ENCODE assay signal across 20 cellular contexts in the genomic region with DNA sequence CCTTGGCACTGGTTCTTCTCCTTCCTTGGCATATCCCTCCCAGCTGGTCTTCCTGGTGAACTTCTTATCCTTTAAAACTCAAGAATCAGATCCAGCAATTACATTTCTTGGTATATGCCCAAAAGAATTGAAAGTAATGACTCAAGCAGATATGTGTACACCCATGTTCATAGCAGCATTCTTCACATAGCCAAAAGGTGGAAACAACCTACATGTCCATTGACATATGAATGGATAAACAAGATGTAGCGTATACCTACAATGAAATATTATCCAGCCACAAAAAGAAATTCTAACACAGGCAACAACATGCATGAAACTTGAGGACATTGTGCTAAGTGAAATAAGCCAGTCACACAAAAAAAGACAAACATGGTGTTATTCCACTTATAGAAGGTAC.
"Had no signal": no experiment of that assay in that cellular context is flagged by ENCODE, and none has a peak within 500 bp of the region (broad histone marks: within the 10 kb centered on the region; RNA-seq: fewer than 3 reads in every experiment).

No MANE protein-coding gene starts in this region.

- H3K4me3 ChIP-seq: gastrocnemius medialis, left ventricle myocardium inferior, lung, pancreas, upper lobe of right lung, vagina had no signal

- H3K36me3 ChIP-seq: gastrocnemius medialis, left ventricle myocardium inferior, pancreas, upper lobe of right lung, vagina had no signal

- H3K27ac Mint-ChIP-seq: immature natural killer cell, nephron, progenitor cell of endocrine pancreas had no signal

- H3K36me3 Mint-ChIP-seq: immature natural killer cell, naive B cell had no signal

- FAIRE-seq: kidney, pancreas, small intestine had no signal

- H3K27ac ChIP-seq: gastrocnemius medialis, left ventricle myocardium inferior, pancreas, upper lobe of right lung, vagina had no signal

- H3K9me3 Mint-ChIP-seq: naive B cell, nephron had no signal

- H3K27me3 ChIP-seq: gastrocnemius medialis, pancreas, upper lobe of right lung, vagina had no signal

- DNase-seq: effector memory CD4-positive, alpha-beta T cell; gastrocnemius medialis; glutamatergic neuron; immature natural killer cell; kidney; left cardiac atrium; left ventricle myocardium inferior; mesendoderm; naive B cell; occipital lobe; pancreas; right cardiac atrium; small intestine; stimulated activated CD4-positive, alpha-beta T cell treated with anti-CD3 and anti-CD28 coated beads, Interleukin-2, amount 100 ng/mL, for 48 hours; stimulated activated naive CD4-positive, alpha-beta T cell treated with Interleukin-2 at 50 U/mL for 16 hours; upper lobe of right lung had no signal

- H3K4me3 Mint-ChIP-seq: immature natural killer cell, naive B cell, nephron had no signal

- H3K4me1 Mint-ChIP-seq: immature natural killer cell, naive B cell, nephron had no signal

- H3K4me1 ChIP-seq: gastrocnemius medialis, left ventricle myocardium inferior, pancreas, vagina had no signal

- ATAC-seq: gastrocnemius medialis, left cardiac atrium, pancreas, right cardiac atrium, upper lobe of right lung had no signal

- H3K9me3 ChIP-seq: gastrocnemius medialis, left ventricle myocardium inferior, pancreas, upper lobe of right lung, vagina had no signal
